8 cellular contexts compared by ENCODE assay signal in the genomic region with DNA sequence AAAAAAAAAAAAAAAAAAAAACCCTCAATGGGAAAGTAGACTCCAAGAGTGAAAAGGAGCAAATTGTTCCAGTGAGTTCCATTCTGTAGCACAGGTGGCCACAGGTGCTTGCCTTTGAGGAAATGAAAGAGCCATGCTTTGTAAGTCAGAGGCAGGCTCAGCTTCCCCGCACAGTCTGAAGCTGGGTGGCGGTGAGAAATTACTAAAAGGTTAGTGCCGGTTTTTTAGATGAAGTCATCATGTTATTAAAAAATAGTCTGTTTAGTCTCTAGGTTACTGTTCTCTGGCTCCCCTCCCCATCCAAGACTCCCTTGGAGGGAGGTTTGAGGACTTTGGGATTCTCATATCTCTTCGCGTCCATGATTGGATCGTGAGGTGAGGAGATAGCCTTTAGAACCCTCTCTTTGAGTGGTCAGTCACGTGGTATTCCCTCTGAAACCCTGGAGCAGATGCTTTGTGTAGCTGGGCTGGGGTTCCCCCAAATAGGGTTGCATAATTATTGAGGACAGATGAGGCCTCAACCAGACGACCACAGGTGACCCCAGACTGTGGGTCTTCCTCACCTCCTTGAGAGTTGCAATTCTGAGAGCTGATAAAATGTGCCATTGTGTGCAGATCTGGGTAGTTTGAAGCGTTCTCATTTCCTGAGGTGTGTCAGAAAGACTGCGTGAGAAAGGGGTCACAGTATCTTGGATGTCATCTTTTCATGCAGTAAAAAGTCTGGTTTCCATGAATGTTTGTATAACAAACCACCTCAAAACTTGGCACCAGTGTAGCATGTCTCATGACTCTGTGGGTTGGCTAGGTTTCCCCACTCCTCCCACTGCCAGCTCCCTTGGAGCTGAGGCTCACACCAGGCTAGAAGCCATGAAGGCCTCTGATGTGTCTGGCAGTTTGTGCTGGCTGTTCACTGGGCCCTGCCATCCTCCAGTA. TPM values are rescaled to one million over a fixed set of nuclear protein-coding genes. Genes with fewer than 3 reads are reported as not detected.
DNase-seq lines count a peak whose midpoint lies in the region; ATAC-seq and TF ChIP-seq lines count a peak whose summit lies in the region.

No MANE protein-coding gene starts in this region.

- H3K36me3 ChIP-seq in OCI-LY7 (ENCODE audit: insufficient read depth, low read length) (peaks cover 35% of the 10 kb centered on the region), left ventricle myocardium inferior (peaks cover 15% of the 10 kb centered on the region)

- TF ChIP-seq CTCF in OCI-LY7 (conservative IDR thresholded peaks at IDR 0.05; ENCODE audit: low read length) (no peak), left ventricle myocardium inferior (IDR thresholded peaks at IDR 0.05; ENCODE audit: borderline replicate concordance) (no peak)

- no peaks in the 10 kb centered on the region for H4K20me1 ChIP-seq in OCI-LY7 (ENCODE audit: insufficient read depth, low read length)

- POLR2A ChIA-PET in OCI-LY7 (lab: Charles Lee) = interaction anchor here (0.7 to 1.6 kb wide), 3 partner anchors 30 to 483 kb away, joined by 4 to 6 read pairs (median 5); a partner anchor contains a TSS
- POLR2A ChIA-PET in activated naive CD8-positive, alpha-beta T cell treated with anti-CD3 and anti-CD28 coated beads, Interleukin-2, amount 10 ng/mL, durations not matched to agents 7 days and 5 days (lab: Charles Lee) = interaction anchor here (0.7 to 7.9 kb wide), 5 partner anchors 9 to 116 kb away, joined by 3 to 90 read pairs (median 8); a partner anchor contains a TSS

- peak overlapping the region; percentile 73 for H3K27ac Mint-ChIP-seq in activated naive CD8-positive, alpha-beta T cell treated with anti-CD3 and anti-CD28 coated beads, Interleukin-2, amount 10 ng/mL, durations not matched to agents 7 days and 5 days

- H3K4me1 Mint-ChIP-seq in activated naive CD8-positive, alpha-beta T cell treated with anti-CD3 and anti-CD28 coated beads, Interleukin-2, amount 10 ng/mL, durations not matched to agents 7 days and 5 days = peaks cover 72% of the 10 kb centered on the region

- H3K9me2 ChIP-seq in OCI-LY7 (ENCODE audit: insufficient read depth, low read length) = no peaks in the 10 kb centered on the region

- no TSS peak for BruUV-seq in OCI-LY7 (replicated peaks; lab: Mats Ljungman, UMichigan)

- H3K4me2 ChIP-seq in OCI-LY7 (ENCODE audit: low read length) = no peak overlapping the region

- 0 out of 2 replicates have a peak, but pooled peaks cover 5% of the 10 kb centered on the region for H3K79me2 ChIP-seq in OCI-LY7 (ENCODE audit: insufficient read depth, low read depth, low read length)

- H3K4me3 ChIP-seq in OCI-LY7 (ENCODE audit: low read depth, low read length, poor library complexity, severe bottlenecking) = no peak overlapping the region
- H3K4me3 ChIP-seq in left ventricle myocardium inferior = no peak overlapping the region

- DNase-seq in OCI-LY7 (ENCODE audit: low spot score) (peak; percentile 76), left ventricle myocardium inferior (peak; percentile 52), D341Med (ENCODE audit: low spot score) (no peak), NCI-H1417 treated with DMSO at 0.1 percent for 48 hours (lab: John Stamatoyannopoulos, UW) (no peak)
- DNase-seq in activated naive CD8-positive, alpha-beta T cell treated with anti-CD3 and anti-CD28 coated beads, Interleukin-2, amount 10 ng/mL, durations not matched to agents 7 days and 5 days = no peak
- peak; percentile 34 for DNase-seq in stimulated activated CD4-positive, alpha-beta T cell treated with anti-CD3 and anti-CD28 coated beads, Interleukin-12 subunit alpha, Interleukin-12 subunit beta, amount 100 ng/mL, for 4 hours

- H3K9me3 ChIP-seq in OCI-LY7 (ENCODE audit: low read length) = no peaks in the 10 kb centered on the region
- H3K9me3 ChIP-seq in left ventricle myocardium inferior (replicated peaks) = no peaks in the 10 kb centered on the region

- peaks cover 26% of the 10 kb centered on the region for H3K36me3 Mint-ChIP-seq in activated naive CD8-positive, alpha-beta T cell treated with anti-CD3 and anti-CD28 coated beads, Interleukin-2, amount 10 ng/mL, durations not matched to agents 7 days and 5 days

- H3K4me1 ChIP-seq in OCI-LY7 (ENCODE audit: insufficient read depth, low read length, poor library complexity, severe bottlenecking) (peaks cover 85% of the 10 kb centered on the region), left ventricle myocardium inferior (peaks cover 97% of the 10 kb centered on the region)

- ATAC-seq in GM18519 (IDR thresholded peaks at IDR 0.05; ENCODE audit: low FRiP score, unreplicated experiment) (peak; percentile 34), HG02798 (IDR thresholded peaks at IDR 0.05; ENCODE audit: poor library complexity, unreplicated experiment) (peak; percentile 61)
- ATAC-seq in activated naive CD8-positive, alpha-beta T cell treated with anti-CD3 and anti-CD28 coated beads, Interleukin-2, amount 10 ng/mL, durations not matched to agents 7 days and 5 days (ENCODE audit: low read depth) = peak; percentile 6

- H3K27ac ChIP-seq in OCI-LY7 (ENCODE audit: low read depth, low read length, poor library complexity, severe bottlenecking) (peak overlapping the region; percentile 31), left ventricle myocardium inferior (replicated peaks) (peak overlapping the region; percentile 86)

- no peaks in the 10 kb centered on the region for H3K9me3 Mint-ChIP-seq in activated naive CD8-positive, alpha-beta T cell treated with anti-CD3 and anti-CD28 coated beads, Interleukin-2, amount 10 ng/mL, durations not matched to agents 7 days and 5 days

- CTCF ChIA-PET in OCI-LY7 (lab: Charles Lee; ENCODE audit: unreplicated experiment) = no interaction called here

- no peak overlapping the region for H2AFZ ChIP-seq in OCI-LY7 (ENCODE audit: low read length)

- intact Hi-C loops in OCI-LY7 (cut with micrococcal nuclease; ENCODE audit: unreplicated experiment) (no loop called here), left ventricle myocardium inferior (cut with micrococcal nuclease) (no loop called here)

- no peak overlapping the region for H3K4me3 Mint-ChIP-seq in activated naive CD8-positive, alpha-beta T cell treated with anti-CD3 and anti-CD28 coated beads, Interleukin-2, amount 10 ng/mL, durations not matched to agents 7 days and 5 days

- no peaks in the 10 kb centered on the region for H3K27me3 Mint-ChIP-seq in activated naive CD8-positive, alpha-beta T cell treated with anti-CD3 and anti-CD28 coated beads, Interleukin-2, amount 10 ng/mL, durations not matched to agents 7 days and 5 days

- no peaks in the 10 kb centered on the region for H3K27me3 ChIP-seq in left ventricle myocardium inferior (ENCODE audit: low read depth)

RNA-seq across cellular contexts. Expression of a gene that starts 27.1 kb away (rescaled TPM):
- 32.6 and 47.6 TPM in 2 replicates for total RNA-seq in OCI-LY7 (2014; rRNA removed; shearing (Covaris generic))
- total RNA-seq in OCI-LY7 (2022) = 70.9 and 71.8 TPM in 2 replicates
- 100 to 1,000 TPM in 1 of 2 experiments, 10 to 100 TPM in 1; 99.6 to 103 TPM for total RNA-seq in activated naive CD8-positive, alpha-beta T cell treated with anti-CD3 and anti-CD28 coated beads, Interleukin-2, amount 10 ng/mL, durations not matched to agents 7 days and 5 days
- total RNA-seq in left ventricle myocardium inferior = 677 TPM

RNA-seq across cellular contexts. Expression of a gene that starts 51.5 kb away (rescaled TPM):
- 64.9 and 80.5 TPM in 2 replicates for total RNA-seq in OCI-LY7 (2014; rRNA removed; shearing (Covaris generic))
- total RNA-seq in OCI-LY7 (2022) = 68.6 and 69.1 TPM in 2 replicates
- total RNA-seq in activated naive CD8-positive, alpha-beta T cell treated with anti-CD3 and anti-CD28 coated beads, Interleukin-2, amount 10 ng/mL, durations not matched to agents 7 days and 5 days = 10 to 100 TPM; 91.4 to 94.3 TPM
- total RNA-seq in left ventricle myocardium inferior = 61.9 TPM

RNA-seq across cellular contexts. Expression of a gene that starts 59.8 kb away (rescaled TPM):
- total RNA-seq in OCI-LY7 (2014; rRNA removed; shearing (Covaris generic)) = 69.2 and 89.2 TPM in 2 replicates
- total RNA-seq in OCI-LY7 (2022) (78.6 and 95.4 TPM in 2 replicates), left ventricle myocardium inferior (27.1 TPM)
- total RNA-seq in activated naive CD8-positive, alpha-beta T cell treated with anti-CD3 and anti-CD28 coated beads, Interleukin-2, amount 10 ng/mL, durations not matched to agents 7 days and 5 days = 100 to 1,000 TPM in 1 of 2 experiments, 10 to 100 TPM in 1; 94.1 to 102 TPM

Comparison
In these comparisons a context has a peak if more than half of its experiments do, and no peak if none do; other contexts are left out.
1. ATAC-seq: peak in every context shown above with its lines; median percentile 61 in HG02798; 34 in GM18519; 6 in activated naive CD8-positive, alpha-beta T cell treated with anti-CD3 and anti-CD28 coated beads, Interleukin-2, amount 10 ng/mL, durations not matched to agents 7 days and 5 days.
2. DNase-seq: peak in OCI-LY7 (single experiment), left ventricle myocardium inferior (single experiment) and stimulated activated CD4-positive, alpha-beta T cell treated with anti-CD3 and anti-CD28 coated beads, Interleukin-12 subunit alpha, Interleukin-12 subunit beta, amount 100 ng/mL, for 4 hours (single experiment); none in activated naive CD8-positive, alpha-beta T cell treated with anti-CD3 and anti-CD28 coated beads, Interleukin-2, amount 10 ng/mL, durations not matched to agents 7 days and 5 days (single experiment), D341Med (single experiment) and NCI-H1417 treated with DMSO at 0.1 percent for 48 hours (single experiment).